ENCODE assay signal across 1 cellular context in the genomic region with DNA sequence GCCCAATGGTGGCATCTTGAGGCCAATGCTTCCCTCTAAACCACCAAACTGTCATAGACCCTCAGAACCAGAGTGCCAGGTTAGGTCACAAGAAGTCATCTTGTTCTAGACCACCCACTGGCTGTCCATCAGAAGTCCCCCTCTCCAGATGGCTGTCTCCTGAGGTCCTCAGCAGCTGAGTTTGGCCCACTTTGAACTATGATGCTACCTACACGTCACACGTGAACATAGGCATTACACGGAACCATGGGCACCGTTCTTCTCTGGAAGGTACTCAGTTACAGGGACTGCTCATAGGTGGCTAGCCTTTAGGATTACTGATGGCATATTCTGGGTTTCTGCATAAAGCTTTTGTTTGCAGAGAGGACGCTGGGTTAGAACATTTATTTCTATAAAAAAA.
TF ChIP-seq lines count a peak whose summit lies in the region.

No MANE protein-coding gene starts in this region.

TF ChIP-seq in IMR-90, 13 proteins besides CTCF, POLR2A, EP300 and RAD21 (continued from another document):
- TF ChIP-seq ELK1 (IDR thresholded peaks at IDR 0.05; ENCODE audit: borderline replicate concordance, low read depth, low read length) = no peak
- no peak for TF ChIP-seq MAFK (IDR thresholded peaks at IDR 0.05; ENCODE audit: low read depth, low read length)
- no peak for TF ChIP-seq RFX5 (IDR thresholded peaks at IDR 0.05; ENCODE audit: low read depth, low read length)
- TF ChIP-seq CHD1 (IDR thresholded peaks at IDR 0.05; ENCODE audit: low read depth, low read length) = no peak
- TF ChIP-seq CEBPB (IDR thresholded peaks at IDR 0.05; ENCODE audit: low read depth, low read length) = no peak
- no peak for TF ChIP-seq SMC3 (IDR thresholded peaks at IDR 0.05; ENCODE audit: low read depth, low read length)
- no peak for TF ChIP-seq MXI1 (IDR thresholded peaks at IDR 0.05; ENCODE audit: borderline replicate concordance, low read depth, low read length)
- no peak for TF ChIP-seq MAZ (IDR thresholded peaks at IDR 0.05; ENCODE audit: borderline replicate concordance, low read depth, low read length)
